ENCODE assay signal across 9 cellular contexts in the genomic region with DNA sequence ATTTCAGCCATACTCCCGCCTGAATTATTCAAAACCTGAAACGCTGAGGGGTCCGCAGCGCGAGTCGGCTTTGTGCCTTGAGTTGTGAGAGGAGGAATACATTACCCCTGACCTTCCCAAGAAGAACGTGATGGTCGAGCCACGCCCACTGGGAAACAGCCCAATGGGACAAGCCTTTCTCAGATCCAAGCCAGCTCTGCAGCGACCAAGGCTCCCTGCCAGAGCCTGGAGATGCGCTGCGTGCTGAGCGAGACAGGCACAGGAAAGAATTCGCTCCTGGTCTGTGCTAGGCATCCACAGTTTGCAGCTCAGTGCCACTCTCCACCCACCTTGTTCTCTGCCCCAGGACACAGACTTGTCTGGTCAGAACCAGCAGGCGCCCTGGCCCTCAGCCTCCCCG.
A peak's percentile ranks its signal among the peaks of the same experiment; 100 is the strongest.
DNase-seq lines count a peak whose midpoint lies in the region; ATAC-seq, FAIRE-seq and TF ChIP-seq lines count a peak whose summit lies in the region.
"Had no signal": no experiment of that assay in that cellular context is flagged by ENCODE, and none has a peak within 500 bp of the region (broad histone marks: within the 10 kb centered on the region; RNA-seq: fewer than 3 reads in every experiment).

No MANE protein-coding gene starts in this region.

- H3K79me2 ChIP-seq in HepG2 (ENCODE audit: insufficient read depth, low read length): no peaks in the 10 kb centered on the region

- DNase-seq in NCI-H2227 treated with DMSO at 0.1 percent for 48 hours (lab: John Stamatoyannopoulos, UW) (peak; percentile 74), epithelial cell of esophagus (ENCODE audit: low read depth) (peak; percentile 11), HepG2 (ENCODE audit: low spot score) (no peak), tibial nerve (ENCODE audit: low spot score in 2 of 2) (peak; percentile 35 to 44), GOT3 (lab: John Stamatoyannopoulos, UW) (no peak), CD1c-positive myeloid dendritic cell (ENCODE audit: extremely low spot score) (no peak)
- DNase-seq: OCI-M1; stimulated activated naive CD4-positive, alpha-beta T cell treated with Interleukin-2 at 50 U/mL for 16 hours had no signal

- TF ChIP-seq EP300 in HepG2 (IDR thresholded peaks at IDR 0.05; ENCODE audit: low read depth in 2 of 2, low read length in 2 of 2) (no peak), HepG2 (CRISPR knock-in tag; IDR thresholded peaks at IDR 0.05; ENCODE audit: borderline replicate concordance) (no peak), tibial nerve (IDR thresholded peaks at IDR 0.05) (no peak)

- intact Hi-C loops in HepG2 (cut with micrococcal nuclease; ENCODE audit: unreplicated experiment): loop anchor here (2.0 kb wide), 1 partner anchor 19 kb away; no protein-coding TSS in a partner anchor

- H3K4me3 ChIP-seq in epithelial cell of esophagus (ENCODE audit: low read length) (no peak overlapping the region), HepG2 (replicated peaks in 1 of 3; ENCODE audit: insufficient read depth in 1 of 3, low read depth in 2 of 3, low read length in 3 of 3) (no peak overlapping the region), tibial nerve (no peak overlapping the region)

- ATAC-seq in HepG2 (no peak; the same call in 2 of the 3 replicates), HG03521 (IDR thresholded peaks at IDR 0.05; ENCODE audit: unreplicated experiment) (no peak)

- no peak for TF ChIP-seq CTCF in epithelial cell of esophagus (IDR thresholded peaks at IDR 0.05; ENCODE audit: insufficient read depth, low read depth, low read length, missing control alignments)
- no peak for TF ChIP-seq CTCF in HepG2 (CRISPR knock-in tag; IDR thresholded peaks at IDR 0.05)
- TF ChIP-seq CTCF in tibial nerve (IDR thresholded peaks at IDR 0.05): no peak

- FAIRE-seq in HepG2 (lab: Jason Lieb, UNC): no peak

- TF ChIP-seq RAD21 in HepG2 (CRISPR knock-in tag; IDR thresholded peaks at IDR 0.05): no peak

- H3K9me3 ChIP-seq in HepG2 (ENCODE audit: low read length) (peaks cover 9% of the 10 kb centered on the region), tibial nerve (peaks cover 0 to 31% (median 4%) of the 10 kb centered on the region in 4 donors)

- H3K27me3 ChIP-seq in HepG2 (ENCODE audit: control insufficient read depth in 1 of 2, insufficient read depth in 2 of 2, low read length in 2 of 2) (peaks cover 0 to 48% of the 10 kb centered on the region in 2 experiments; a peak in 4 of 5 replicates), tibial nerve (no peaks in the 10 kb centered on the region)

- no peak overlapping the region for H3K4me2 ChIP-seq in HepG2 (ENCODE audit: low read depth, low read length)

- H3K9ac ChIP-seq in HepG2 (ENCODE audit: insufficient read depth, low read depth, low read length): no peak overlapping the region

- TF ChIP-seq POLR2A in HepG2 (IDR thresholded peaks at IDR 0.05; ENCODE audit: insufficient read depth in 1 of 2, low read depth in 2 of 2, low read length in 2 of 2) (no peak), tibial nerve (IDR thresholded peaks at IDR 0.05) (no peak)

- H2AFZ ChIP-seq in HepG2 (ENCODE audit: low read length): no peak overlapping the region

- H3K27ac ChIP-seq in HepG2 (ENCODE audit: extremely low read length, insufficient read depth, low read length) (no peak overlapping the region), tibial nerve (peak overlapping the region in 2 of 4 donors; percentile 8 to 36)

- POLR2A ChIA-PET in HepG2 (lab: Yijun Ruan, JAX): no interaction called here

- H3K4me1 ChIP-seq in HepG2 (ENCODE audit: insufficient read depth, low read length): 0 out of 2 replicates have a peak, but pooled peaks cover 6% of the 10 kb centered on the region
- peaks cover 0 to 45% (median 17%) of the 10 kb centered on the region in 4 donors for H3K4me1 ChIP-seq in tibial nerve

- H3K36me3 ChIP-seq in HepG2 (replicated peaks in 1 of 2; ENCODE audit: control insufficient read depth in 1 of 2, insufficient read depth in 2 of 2, low read length in 2 of 2) (no peaks in the 10 kb centered on the region), tibial nerve (no peaks in the 10 kb centered on the region)

- H4K20me1 ChIP-seq in HepG2 (ENCODE audit: insufficient read depth, low read length): no peaks in the 10 kb centered on the region; the same call in 1 of the 2 replicates

- CTCF ChIA-PET in HepG2 (lab: Yijun Ruan, JAX; ENCODE audit: low intra/inter-chr PET ratio, low total read pairs): no interaction called here

- BruUV-seq in HepG2 (replicated peaks; lab: Mats Ljungman, UMichigan): no TSS peak

- in situ Hi-C loops in HepG2 (cut with HindIII; ENCODE audit: extremely low pct_ligation_motif_present, low pct_unique_long_range_greater_than_20kb): no loop called here

- 34% methylated on average over 16 of the region's 16 CpGs for WGBS in HepG2 (ENCODE audit: low lambda C conversion rate)
- WGBS in tibial nerve, 2 donors: 5 to 18% methylated on average over 13 to 16 of the region's 16 CpGs

TF ChIP-seq in HepG2, 621 proteins besides CTCF, POLR2A, EP300 and RAD21:
- peak; percentile 11; the same call in 1 of the 2 replicates for TF ChIP-seq ZNF768 (CRISPR knock-in tag; IDR thresholded peaks at IDR 0.05)
- TF ChIP-seq NAIF1 (CRISPR knock-in tag; IDR thresholded peaks at IDR 0.05; ENCODE audit: borderline replicate concordance): no peak

Comparison
In these comparisons a context has a peak if more than half of its experiments do, and no peak if none do; other contexts are left out.
1. DNase-seq: peak in NCI-H2227 treated with DMSO at 0.1 percent for 48 hours (single experiment), epithelial cell of esophagus (single experiment) and tibial nerve (2 of 2); none in HepG2 (single experiment), GOT3 (single experiment) and CD1c-positive myeloid dendritic cell (single experiment).